Comparison of ENCODE assay signal across 1 cellular context in genomic region chrX:119871599-119872395, GRCh38.
A peak's percentile ranks its signal among the peaks of the same experiment; 100 is the strongest.
TF ChIP-seq lines count a peak whose summit lies in the region.

Gene NDUFA1 (plus strand): TSS chrX:119871832. CDS start chrX:119871912, 80 bp downstream.
Gene RNF113A (minus strand): TSS chrX:119871733. CDS start chrX:119871613, 120 bp downstream.

TF ChIP-seq in K562, 482 proteins besides CTCF, POLR2A, EP300 and RAD21 (continued from another document and continues in another):
- peak; percentile 89 for TF ChIP-seq CXXC5 (CRISPR knock-in tag; IDR thresholded peaks at IDR 0.05)
- TF ChIP-seq TCF15 (CRISPR knock-in tag; IDR thresholded peaks at IDR 0.05): no peak
- no peak for TF ChIP-seq ZNF134 (CRISPR knock-in tag; conservative IDR thresholded peaks at IDR 0.05)
- peak; percentile 62 for TF ChIP-seq HMGN3 (IDR thresholded peaks at IDR 0.05; ENCODE audit: borderline replicate concordance, extremely low read depth, insufficient read length, low read depth, low read length)
- TF ChIP-seq HDAC6 (IDR thresholded peaks at IDR 0.05; ENCODE audit: low read depth, low read length): no peak
- TF ChIP-seq NFRKB (IDR thresholded peaks at IDR 0.05; ENCODE audit: low read depth): no peak
- peak; percentile 77 for TF ChIP-seq NR2C2 (CRISPR knock-in tag; IDR thresholded peaks at IDR 0.05)
- TF ChIP-seq NR2C2 (tag; IDR thresholded peaks at IDR 0.05): peak; percentile 79; the same call in 1 of the 2 replicates
- no peak for TF ChIP-seq NCOR1 (IDR thresholded peaks at IDR 0.05)
- TF ChIP-seq THRA (IDR thresholded peaks at IDR 0.05): no peak
- TF ChIP-seq TCF3 (CRISPR knock-in tag; IDR thresholded peaks at IDR 0.05): peak; percentile 30
- no peak for TF ChIP-seq RBM14 (IDR thresholded peaks at IDR 0.05; ENCODE audit: borderline replicate concordance, insufficient read depth, low read depth, low read length)
- TF ChIP-seq HCFC1 (IDR thresholded peaks at IDR 0.05; ENCODE audit: low read depth, low read length): peak; percentile 69
- peak; percentile 97 for TF ChIP-seq MTA3 (IDR thresholded peaks at IDR 0.05; ENCODE audit: borderline replicate concordance)
- TF ChIP-seq ZNF551 (CRISPR knock-in tag; IDR thresholded peaks at IDR 0.05): no peak
- peak; percentile 52; the same call in 1 of the 2 replicates for TF ChIP-seq TFAP4 (CRISPR knock-in tag; IDR thresholded peaks at IDR 0.05; ENCODE audit: borderline replicate concordance)
- no peak for TF ChIP-seq HLTF (IDR thresholded peaks at IDR 0.05)
- no peak for TF ChIP-seq BMI1 (IDR thresholded peaks at IDR 0.05; ENCODE audit: low read length)
- TF ChIP-seq TGIF2 (CRISPR knock-in tag; IDR thresholded peaks at IDR 0.05): 0 out of 2 replicates have a peak, but pooled peaks have one; percentile 51
- TF ChIP-seq SIN3B (IDR thresholded peaks at IDR 0.05; ENCODE audit: low read depth): no peak
- TF ChIP-seq POLR2B (IDR thresholded peaks at IDR 0.05; ENCODE audit: low read depth, partially characterized antibody): peak; percentile 78
- TF ChIP-seq ZNF830 (CRISPR knock-in tag; IDR thresholded peaks at IDR 0.05): no peak
- TF ChIP-seq SUPT5H (IDR thresholded peaks at IDR 0.05): peak; percentile 88
- TF ChIP-seq E2F1 (CRISPR knock-in tag; IDR thresholded peaks at IDR 0.05): peak; percentile 62
- no peak for TF ChIP-seq NR2F6 (CRISPR knock-in tag; IDR thresholded peaks at IDR 0.05)
- no peak for TF ChIP-seq NBN (IDR thresholded peaks at IDR 0.05; ENCODE audit: low read depth)
- no peak for TF ChIP-seq ZNF707 (CRISPR knock-in tag; conservative IDR thresholded peaks at IDR 0.05)
- no peak for TF ChIP-seq HMBOX1 (IDR thresholded peaks at IDR 0.05)
- no peak for TF ChIP-seq RBM22 (IDR thresholded peaks at IDR 0.05; ENCODE audit: low read depth, low read length, poor library complexity, severe bottlenecking)
- TF ChIP-seq SMARCB1 (IDR thresholded peaks at IDR 0.05; ENCODE audit: insufficient read length, low read depth): no peak
- no peak for TF ChIP-seq ZNF280A (IDR thresholded peaks at IDR 0.05; ENCODE audit: low read depth, partially characterized antibody)
- TF ChIP-seq MEF2D (tag; conservative IDR thresholded peaks at IDR 0.05; ENCODE audit: low read depth): no peak
- no peak for TF ChIP-seq TCF7L2 (IDR thresholded peaks at IDR 0.05; ENCODE audit: low read depth, low read length)
- no peak for TF ChIP-seq ZNF740 (CRISPR knock-in tag; IDR thresholded peaks at IDR 0.05)
- no peak for TF ChIP-seq ZNF740 (tag; IDR thresholded peaks at IDR 0.05)
- TF ChIP-seq COPS2 (conservative IDR thresholded peaks at IDR 0.05): no peak
- no peak for TF ChIP-seq MCM5 (IDR thresholded peaks at IDR 0.05; ENCODE audit: low read depth)
- TF ChIP-seq ZFP91 (CRISPR knock-in tag; IDR thresholded peaks at IDR 0.05): peak; percentile 68; the same call in 1 of the 2 replicates
- TF ChIP-seq, protein P1, sequence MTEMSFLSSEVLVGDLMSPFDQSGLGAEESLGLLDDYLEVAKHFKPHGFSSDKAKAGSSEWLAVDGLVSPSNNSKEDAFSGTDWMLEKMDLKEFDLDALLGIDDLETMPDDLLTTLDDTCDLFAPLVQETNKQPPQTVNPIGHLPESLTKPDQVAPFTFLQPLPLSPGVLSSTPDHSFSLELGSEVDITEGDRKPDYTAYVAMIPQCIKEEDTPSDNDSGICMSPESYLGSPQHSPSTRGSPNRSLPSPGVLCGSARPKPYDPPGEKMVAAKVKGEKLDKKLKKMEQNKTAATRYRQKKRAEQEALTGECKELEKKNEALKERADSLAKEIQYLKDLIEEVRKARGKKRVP (CRISPR knock-in tag; IDR thresholded peaks at IDR 0.05): no peak
- TF ChIP-seq SRF (CRISPR knock-in tag; IDR thresholded peaks at IDR 0.05): peak in 1 of 2 experiments; percentile 60; a peak in 1 of 4 replicates
- TF ChIP-seq ZNF511 (CRISPR knock-in tag; IDR thresholded peaks at IDR 0.05): 0 out of 2 replicates have a peak, but pooled peaks have one; percentile 17
- peak; percentile 86 for TF ChIP-seq GABPB1 (CRISPR knock-in tag; IDR thresholded peaks at IDR 0.05)
- peak; percentile 24; the same call in 1 of the 2 replicates for TF ChIP-seq ARID1B (IDR thresholded peaks at IDR 0.05)
- no peak for TF ChIP-seq LARP7 (IDR thresholded peaks at IDR 0.05)
- no peak for TF ChIP-seq ATF1 (CRISPR knock-in tag; IDR thresholded peaks at IDR 0.05)
- peak; percentile 85 for TF ChIP-seq ATF1 (tag; IDR thresholded peaks at IDR 0.05)
- 0 out of 2 replicates have a peak, but pooled peaks have one; percentile 44 for TF ChIP-seq ZNF24 (IDR thresholded peaks at IDR 0.05)
- no peak for TF ChIP-seq ZNF23 (CRISPR knock-in tag; IDR thresholded peaks at IDR 0.05)
- TF ChIP-seq ZFPM2 (CRISPR knock-in tag; IDR thresholded peaks at IDR 0.05): no peak
- TF ChIP-seq STAT5B (CRISPR knock-in tag; IDR thresholded peaks at IDR 0.05): no peak
- TF ChIP-seq PPARD (CRISPR knock-in tag; IDR thresholded peaks at IDR 0.05): no peak
- TF ChIP-seq RUNX1 (IDR thresholded peaks at IDR 0.05; ENCODE audit: low read depth): no peak
- TF ChIP-seq ZNF324 (CRISPR knock-in tag; IDR thresholded peaks at IDR 0.05): no peak
- TF ChIP-seq ZNF165 (CRISPR knock-in tag; IDR thresholded peaks at IDR 0.05; ENCODE audit: borderline replicate concordance): no peak
- TF ChIP-seq FOXP1 (CRISPR knock-in tag; IDR thresholded peaks at IDR 0.05): peak; percentile 60; the same call in 1 of the 2 replicates
- TF ChIP-seq ZNF143 (CRISPR knock-in tag; IDR thresholded peaks at IDR 0.05): peak; percentile 79
